8 cellular contexts compared by ENCODE assay signal in genomic region chr11:33375688-33376311, GRCh38. TPM values are rescaled to one million over a fixed set of nuclear protein-coding genes. Genes with fewer than 3 reads are reported as not detected.
DNase-seq lines count a peak whose midpoint lies in the region; ATAC-seq, FAIRE-seq and TF ChIP-seq lines count a peak whose summit lies in the region.

Gene KIAA1549L, plus strand, starts transcription at chr11:33376108.

- no peak for FAIRE-seq in astrocyte (lab: Jason Lieb, UNC)

- ATAC-seq in HG03095 (IDR thresholded peaks at IDR 0.05; ENCODE audit: unreplicated experiment) (no peak), GM21619 (IDR thresholded peaks at IDR 0.05; ENCODE audit: unreplicated experiment) (no peak), GM21360 (IDR thresholded peaks at IDR 0.05; ENCODE audit: unreplicated experiment) (no peak)

- peaks cover 58% of the 10 kb centered on the region for H3K4me1 ChIP-seq in astrocyte (ENCODE audit: insufficient read depth, low read length)
- H3K4me1 ChIP-seq in testis, result no peaks in the 10 kb centered on the region

- H4K20me1 ChIP-seq in astrocyte (ENCODE audit: insufficient read depth, low read length), result peaks cover 29% of the 10 kb centered on the region

- H3K4me3 ChIP-seq in GM08714 (ENCODE audit: low read length) (peak within 1 kb of the TSS; percentile 30), astrocyte (ENCODE audit: insufficient read depth, low read depth, low read length) (peak within 1 kb of the TSS; percentile 86), testis (peak within 1 kb of the TSS; percentile 39 to 41)

- H3K79me2 ChIP-seq in astrocyte (ENCODE audit: insufficient read depth, low read length), result peaks cover 57% of the 10 kb centered on the region

- DNase-seq in astrocyte (ENCODE audit: low read depth) (peak; percentile 31), islet precursor cell (peak; percentile 62), testis (no peak)

- peak within 1 kb of the TSS; percentile 74 for H2AFZ ChIP-seq in astrocyte (ENCODE audit: low read depth, low read length)

- H3K9me3 ChIP-seq in astrocyte (ENCODE audit: insufficient read depth, low read depth, low read length) (no peaks in the 10 kb centered on the region), testis (no peaks in the 10 kb centered on the region)

- H3K36me3 Mint-ChIP-seq in IgD-negative memory B cell (peaks cover 6% of the 10 kb centered on the region), astrocyte (ENCODE audit: low read depth, unreplicated experiment) (no peaks in the 10 kb centered on the region)

- H3K27ac Mint-ChIP-seq in IgD-negative memory B cell, result no peak within 1 kb of the TSS
- peak within 1 kb of the TSS; percentile 29 for H3K27ac Mint-ChIP-seq in astrocyte (ENCODE audit: unreplicated experiment)

- TF ChIP-seq CTCF in astrocyte (IDR thresholded peaks at IDR 0.05; ENCODE audit: insufficient read depth, low read depth, low read length) (no peak), testis (IDR thresholded peaks at IDR 0.05) (no peak)

- H3K27ac ChIP-seq in astrocyte (ENCODE audit: low read depth, low read length), result peak within 1 kb of the TSS; percentile 55
- no peak within 1 kb of the TSS for H3K27ac ChIP-seq in testis

- H3K4me3 Mint-ChIP-seq in IgD-negative memory B cell (peak within 1 kb of the TSS; percentile 60 to 90 (median 76)), astrocyte (ENCODE audit: unreplicated experiment) (peak within 1 kb of the TSS; percentile 90)

- intact Hi-C loops in testis (cut with DNase I; ENCODE audit: low total_unique reads), result no loop called here

- H3K27me3 Mint-ChIP-seq in IgD-negative memory B cell (peaks cover 34% of the 10 kb centered on the region), astrocyte (ENCODE audit: low read depth, unreplicated experiment) (no peaks in the 10 kb centered on the region)

- 0 to 1% methylated on average over 10 to 31 of the region's 70 CpGs for WGBS in testis, 2 donors

- H3K9ac ChIP-seq in astrocyte (ENCODE audit: low read length), result peak within 1 kb of the TSS; percentile 81

- H3K9me3 Mint-ChIP-seq in IgD-negative memory B cell (no peaks in the 10 kb centered on the region), astrocyte (ENCODE audit: unreplicated experiment) (no peaks in the 10 kb centered on the region)

- no peaks in the 10 kb centered on the region for H3K36me3 ChIP-seq in astrocyte (ENCODE audit: insufficient read depth, low read length)
- no peaks in the 10 kb centered on the region for H3K36me3 ChIP-seq in testis (ENCODE audit: low read depth, missing control alignments)

- peak within 1 kb of the TSS; percentile 94 for H3K4me2 ChIP-seq in astrocyte (ENCODE audit: low read length)

- TF ChIP-seq POLR2A in testis (IDR thresholded peaks at IDR 0.05), result no peak

- no peaks in the 10 kb centered on the region for H3K27me3 ChIP-seq in astrocyte (ENCODE audit: insufficient read depth, low read length)
- H3K27me3 ChIP-seq in testis, result no peaks in the 10 kb centered on the region

- H3K4me1 Mint-ChIP-seq in IgD-negative memory B cell (peaks cover 0 to 9% (median 6%) of the 10 kb centered on the region in 3 donors), astrocyte (ENCODE audit: low read depth, unreplicated experiment) (peaks cover 32% of the 10 kb centered on the region)

RNA-seq across cellular contexts. Expression of gene KIAA1549L, which starts in this region (rescaled TPM):
- polyA plus RNA-seq in IgD-negative memory B cell (not detected), testis (ENCODE audit: insufficient read depth, low read depth, low replicate concordance) (2.0 TPM)
- total RNA-seq in astrocyte (10.3 TPM in 2 replicates), testis (1 to 10 TPM; 6.5 to 8.9 TPM)

Comparison
In these comparisons a context has a peak if more than half of its experiments do, and no peak if none do; other contexts are left out.
1. H3K4me3 ChIP-seq: peak in every context shown above with its lines; median percentile 86 in astrocyte; 40 in testis; 30 in GM08714.